9 cellular contexts compared by ENCODE assay signal in genomic region chr5:160649304-160649703, GRCh38.
A peak's percentile ranks its signal among the peaks of the same experiment; 100 is the strongest.
DNase-seq lines count a peak whose midpoint lies in the region; FAIRE-seq and TF ChIP-seq lines count a peak whose summit lies in the region.
"Had no signal": no experiment of that assay in that cellular context is flagged by ENCODE, and none has a peak within 500 bp of the region (broad histone marks: within the 10 kb centered on the region; RNA-seq: fewer than 3 reads in every experiment).

No MANE protein-coding gene starts in this region.

- H2AFZ ChIP-seq in mammary epithelial cell (ENCODE audit: low read depth, low read length): no peak overlapping the region
- no peak overlapping the region for H2AFZ ChIP-seq in trophoblast cell (ENCODE audit: insufficient read depth, low read length, poor library complexity)

- H3K36me3 Mint-ChIP-seq in MCF 10A (ENCODE audit: insufficient read depth, unreplicated experiment) (no peaks in the 10 kb centered on the region), osteocyte (ENCODE audit: unreplicated experiment) (no peaks in the 10 kb centered on the region)

- no peaks in the 10 kb centered on the region for H3K79me1 ChIP-seq in trophoblast cell (ENCODE audit: low read length)

- BruUV-seq in MCF 10A (replicated peaks; lab: Mats Ljungman, UMichigan) (no TSS peak), mammary epithelial cell (replicated peaks; lab: Mats Ljungman, UMichigan) (no TSS peak)

- H4K91ac ChIP-seq in trophoblast cell (ENCODE audit: low read depth, low read length): no peak overlapping the region

- no peaks in the 10 kb centered on the region for H4K20me1 ChIP-seq in mammary epithelial cell (ENCODE audit: insufficient read depth, low read length)

- no peak overlapping the region for H2AK5ac ChIP-seq in trophoblast cell (ENCODE audit: low read length)

- H3K4me1 Mint-ChIP-seq in MCF 10A (ENCODE audit: insufficient read depth, unreplicated experiment): no peaks in the 10 kb centered on the region
- no peaks in the 10 kb centered on the region for H3K4me1 Mint-ChIP-seq in osteocyte (ENCODE audit: unreplicated experiment)

- no peak overlapping the region for H3K27ac Mint-ChIP-seq in MCF 10A (ENCODE audit: low read depth, unreplicated experiment)
- H3K27ac Mint-ChIP-seq in osteocyte (ENCODE audit: unreplicated experiment): no peak overlapping the region

- H2BK12ac ChIP-seq in trophoblast cell (ENCODE audit: low read length): no peak overlapping the region

- H3K4me3 Mint-ChIP-seq in MCF 10A (ENCODE audit: unreplicated experiment) (no peak overlapping the region), osteocyte (ENCODE audit: unreplicated experiment) (no peak overlapping the region)

- H3K27me3 Mint-ChIP-seq in MCF 10A (ENCODE audit: insufficient read depth, unreplicated experiment) (no peaks in the 10 kb centered on the region), osteocyte (ENCODE audit: unreplicated experiment) (no peaks in the 10 kb centered on the region)

- H4K8ac ChIP-seq in trophoblast cell (ENCODE audit: low read depth, low read length): no peak overlapping the region

- no peaks in the 10 kb centered on the region for H3K79me2 ChIP-seq in mammary epithelial cell (ENCODE audit: insufficient read depth, low read length)
- H3K79me2 ChIP-seq in trophoblast cell (ENCODE audit: control insufficient read depth, insufficient read depth, low read length, poor library complexity): no peaks in the 10 kb centered on the region

- H3K36me3 ChIP-seq in breast epithelium (no peaks in the 10 kb centered on the region), mammary epithelial cell (ENCODE audit: insufficient read depth, low read length) (no peaks in the 10 kb centered on the region), trophoblast cell (ENCODE audit: control insufficient read depth in 1 of 2, insufficient read depth in 2 of 2, low read length in 2 of 2) (no peaks in the 10 kb centered on the region)

- intact Hi-C loops in MCF 10A (cut with micrococcal nuclease) (loop anchor here (10.0 kb wide), 1 partner anchor 1025 kb away; no protein-coding TSS in a partner anchor), breast epithelium (cut with DNase I; ENCODE audit: low total_unique reads) (no loop called here), mammary epithelial cell (cut with micrococcal nuclease) (loop anchor here (1.0 to 10.0 kb wide), 3 partner anchors 145 to 212 kb away; no protein-coding TSS in a partner anchor)

- H3K4me3 ChIP-seq in breast epithelium (no peak overlapping the region), HL-60 (replicated peaks; ENCODE audit: insufficient read depth, low read length) (no peak overlapping the region), mammary epithelial cell (replicated peaks in 1 of 3; ENCODE audit: insufficient read depth in 1 of 3, low read depth in 2 of 3, low read length in 3 of 3) (no peak overlapping the region), trophoblast cell (ENCODE audit: low read depth, low read length) (no peak overlapping the region)

- H3K18ac ChIP-seq in trophoblast cell (ENCODE audit: low read length): no peak overlapping the region

- H3K27me3 ChIP-seq in breast epithelium: no peaks in the 10 kb centered on the region
- H3K27me3 ChIP-seq in HL-60 (ENCODE audit: insufficient read depth, poor library complexity, severe bottlenecking): no peaks in the 10 kb centered on the region
- no peaks in the 10 kb centered on the region for H3K27me3 ChIP-seq in mammary epithelial cell (ENCODE audit: insufficient read depth, low read length)
- H3K27me3 ChIP-seq in trophoblast cell (ENCODE audit: insufficient read depth, low read length): no peaks in the 10 kb centered on the region

- dilution Hi-C loops in mammary epithelial cell (cut with HindIII; ENCODE audit: low sequenced_read_pairs): no loop called here

- no peak for TF ChIP-seq POLR2A in breast epithelium (IDR thresholded peaks at IDR 0.05)

- in situ Hi-C loops in mammary epithelial cell (cut with MboI; ENCODE audit: low sequenced_read_pairs in 2 of 2): no loop called here

- no peak overlapping the region for H2BK5ac ChIP-seq in trophoblast cell (ENCODE audit: low read depth, low read length, poor library complexity)

- no peak overlapping the region for H3K14ac ChIP-seq in trophoblast cell (ENCODE audit: low read length)

- H3K9ac ChIP-seq in mammary epithelial cell (ENCODE audit: insufficient read depth, low read length) (no peak overlapping the region), trophoblast cell (ENCODE audit: low read length) (no peak overlapping the region)

- H4K12ac ChIP-seq in trophoblast cell (ENCODE audit: low read depth, low read length): no peak overlapping the region

- CTCF ChIA-PET in MCF 10A (lab: Yijun Ruan, JAX) (interaction anchor here (0.6 to 1.9 kb wide), 15 partner anchors 9 to 895 kb away, joined by 3 to 11 read pairs (median 3); no protein-coding TSS in a partner anchor), mammary epithelial cell (lab: Charles Lee; ENCODE audit: low non-redundant PET) (no interaction called here)

- TF ChIP-seq CTCF in MCF 10A (IDR thresholded peaks at IDR 0.05; ENCODE audit: unreplicated experiment): peak; percentile 56
- no peak for TF ChIP-seq CTCF in breast epithelium (IDR thresholded peaks at IDR 0.05)
- TF ChIP-seq CTCF in HL-60 (IDR thresholded peaks at IDR 0.05; ENCODE audit: insufficient read depth, low read length): peak; percentile 29
- peak; percentile 44 to 58 for TF ChIP-seq CTCF in mammary epithelial cell (conservative IDR thresholded peaks at IDR 0.05 in 1 of 2, IDR thresholded peaks at IDR 0.05 in 1 of 2; ENCODE audit: extremely low read depth in 1 of 2, insufficient read depth in 1 of 2, low read depth in 1 of 2, low read length in 2 of 2)
- TF ChIP-seq CTCF in osteocyte (IDR thresholded peaks at IDR 0.05): no peak

- POLR2A ChIA-PET in MCF 10A (lab: Yijun Ruan, JAX): no interaction called here

- no peak overlapping the region for H3K4me2 ChIP-seq in mammary epithelial cell (ENCODE audit: insufficient read depth, low read depth, low read length)
- H3K4me2 ChIP-seq in trophoblast cell (ENCODE audit: low read length): no peak overlapping the region

- DNase-seq in MCF 10A (ENCODE audit: unreplicated experiment) (peak; percentile 56), breast epithelium (ENCODE audit: low spot score in 2 of 2) (no peak), HL-60 (ENCODE audit: low read depth in 1 of 2, low spot score in 1 of 2) (peak in 1 of 2 experiments; percentile 4), mammary epithelial cell (peak; percentile 16), urothelium cell line (ENCODE audit: low spot score) (peak; percentile 13), GM19239 (ENCODE audit: insufficient read length, low spot score) (no peak), trophoblast cell (no peak), osteocyte (ENCODE audit: extremely low spot score, unreplicated experiment) (no peak)

- no peak overlapping the region for H3K23ac ChIP-seq in trophoblast cell (ENCODE audit: low read length)

- H3K9me3 ChIP-seq in breast epithelium (no peaks in the 10 kb centered on the region), mammary epithelial cell (replicated peaks; ENCODE audit: insufficient read depth, low read length) (no peaks in the 10 kb centered on the region), trophoblast cell (ENCODE audit: insufficient read depth, low read depth, low read length) (no peaks in the 10 kb centered on the region)
- H3K9me3 ChIP-seq: Caco-2 had no signal

- H2BK120ac ChIP-seq in trophoblast cell (ENCODE audit: insufficient read depth, low read length, poor library complexity): no peak overlapping the region

- H3K4me1 ChIP-seq in breast epithelium (no peaks in the 10 kb centered on the region), mammary epithelial cell (ENCODE audit: insufficient read depth, low read length) (no peaks in the 10 kb centered on the region), trophoblast cell (ENCODE audit: control insufficient read depth in 1 of 2, insufficient read depth in 2 of 2, low read length in 2 of 2) (no peaks in the 10 kb centered on the region)
- H3K4me1 ChIP-seq: Caco-2 had no signal

- no peak overlapping the region for H3K4ac ChIP-seq in trophoblast cell (ENCODE audit: low read depth, low read length)

- H3K9me3 Mint-ChIP-seq in MCF 10A (ENCODE audit: unreplicated experiment) (no peaks in the 10 kb centered on the region), osteocyte (ENCODE audit: unreplicated experiment) (no peaks in the 10 kb centered on the region)

- FAIRE-seq in urothelium cell line (lab: Jason Lieb, UNC) (no peak), GM19239 (lab: Jason Lieb, UNC) (no peak)

- H3K27ac ChIP-seq in breast epithelium (no peak overlapping the region), HL-60 (replicated peaks) (no peak overlapping the region), mammary epithelial cell (ENCODE audit: insufficient read depth, low read depth, low read length) (no peak overlapping the region), trophoblast cell (ENCODE audit: low read depth, low read length) (no peak overlapping the region)

Comparison
In these comparisons a context has a peak if more than half of its experiments do, and no peak if none do; other contexts are left out.
1. DNase-seq: peak in MCF 10A (single experiment), mammary epithelial cell (single experiment) and urothelium cell line (single experiment); none in breast epithelium (0 of 2), GM19239 (single experiment), trophoblast cell (0 of 2) and osteocyte (single experiment).
2. CTCF ChIP-seq: peak in MCF 10A (single experiment), HL-60 (single experiment) and mammary epithelial cell (2 of 2); none in breast epithelium (0 of 3) and osteocyte (single experiment).